26 cellular contexts compared by ENCODE assay signal in genomic region chr4:133130171-133130570, GRCh38. TPM values are rescaled to one million over a fixed set of nuclear protein-coding genes. Genes with fewer than 3 reads are reported as not detected.
DNase-seq lines count a peak whose midpoint lies in the region; ATAC-seq and TF ChIP-seq lines count a peak whose summit lies in the region.
"Had no signal": no experiment of that assay in that cellular context is flagged by ENCODE, and none has a peak within 500 bp of the region (broad histone marks: within the 10 kb centered on the region; RNA-seq: fewer than 3 reads in every experiment).

No MANE protein-coding gene starts in this region.

- no peak for TF ChIP-seq CTCF in DND-41 (IDR thresholded peaks at IDR 0.05; ENCODE audit: borderline replicate concordance, extremely low read depth, low read length, poor library complexity, severe bottlenecking)
- TF ChIP-seq CTCF in choroid plexus epithelial cell (conservative IDR thresholded peaks at IDR 0.05; ENCODE audit: low read depth, low read length) = no peak

- no peaks in the 10 kb centered on the region for H3K27me3 ChIP-seq in DND-41 (ENCODE audit: insufficient read depth, low read length, poor library complexity)
- H3K27me3 ChIP-seq in effector memory CD4-positive, alpha-beta T cell (replicated peaks; ENCODE audit: control insufficient read depth, insufficient read depth, low read length, poor library complexity, severe bottlenecking) = no peaks in the 10 kb centered on the region
- H3K27me3 ChIP-seq: tibial artery had no signal

- 33 to 78% methylated on average over 1 of the region's 2 CpGs for WGBS in mesodermal cell (ENCODE audit: insufficient coverage in 2 of 2), 2 experiments

- no peaks in the 10 kb centered on the region for H3K79me2 ChIP-seq in DND-41 (ENCODE audit: insufficient read depth, low read length)

- ATAC-seq in DND-41 (ENCODE audit: insufficient read depth, low read depth) (no peak), HG02588 (IDR thresholded peaks at IDR 0.05; ENCODE audit: unreplicated experiment) (no peak)
- ATAC-seq in natural killer cell treated with Interleukin-12 subunit alpha and Interleukin-12 subunit beta and Interleukin-15 and Interleukin-18, amount 100 ng/mL, for 72 hours = no peak
- ATAC-seq: heart left ventricle; left ventricle myocardium superior; stimulated activated naive CD8-positive, alpha-beta T cell treated with anti-CD3 and anti-CD28 coated beads, Interleukin-15, Interleukin-2, amounts not matched to agents 100 U/mL and 50 U/mL, for 24 hours had no signal

- no peak overlapping the region for H3K4me3 Mint-ChIP-seq in natural killer cell treated with Interleukin-12 subunit alpha and Interleukin-12 subunit beta and Interleukin-15 and Interleukin-18, amount 100 ng/mL, for 72 hours
- H3K4me3 Mint-ChIP-seq: activated B cell treated with CpG ODN at 0.5 μM for 24 hours; activated naive CD8-positive, alpha-beta T cell treated with anti-CD3 and anti-CD28 coated beads, Interleukin-2, amount 10 ng/mL, durations not matched to agents 7 days and 5 days; IgD-negative memory B cell; T-helper 2 cell treated with Interferon-gamma antibody and Interleukin-4, amounts not matched to agents 5 μg/mL and 100 μg/mL, for 36 hours had no signal

- H3K27ac ChIP-seq in DND-41 (ENCODE audit: low read length) (peak overlapping the region; percentile 24; the same call in 1 of the 2 replicates), mesodermal cell (ENCODE audit: low read depth, low read length, severe bottlenecking) (peak overlapping the region; percentile 54)
- no peak overlapping the region for H3K27ac ChIP-seq in effector memory CD4-positive, alpha-beta T cell (ENCODE audit: insufficient read depth, low read length, poor library complexity, severe bottlenecking)
- H3K27ac ChIP-seq: GM23248, heart left ventricle, tibial artery had no signal

- no peaks in the 10 kb centered on the region for H3K4me1 Mint-ChIP-seq in natural killer cell treated with Interleukin-12 subunit alpha and Interleukin-12 subunit beta and Interleukin-15 and Interleukin-18, amount 100 ng/mL, for 72 hours (ENCODE audit: low read depth in 2 of 2)
- H3K4me1 Mint-ChIP-seq: activated B cell treated with CpG ODN at 0.5 μM for 24 hours; activated naive CD8-positive, alpha-beta T cell treated with anti-CD3 and anti-CD28 coated beads, Interleukin-2, amount 10 ng/mL, durations not matched to agents 7 days and 5 days had no signal

- H3K9ac ChIP-seq in DND-41 (ENCODE audit: low read depth, low read length) = no peak overlapping the region
- H3K9ac ChIP-seq: GM23248 had no signal

- H3K27ac Mint-ChIP-seq in natural killer cell treated with Interleukin-12 subunit alpha and Interleukin-12 subunit beta and Interleukin-15 and Interleukin-18, amount 100 ng/mL, for 72 hours = no peak overlapping the region
- H3K27ac Mint-ChIP-seq: activated B cell treated with CpG ODN at 0.5 μM for 24 hours; activated naive CD8-positive, alpha-beta T cell treated with anti-CD3 and anti-CD28 coated beads, Interleukin-2, amount 10 ng/mL, durations not matched to agents 7 days and 5 days; IgD-negative memory B cell; T-helper 2 cell treated with Interferon-gamma antibody and Interleukin-4, amounts not matched to agents 5 μg/mL and 100 μg/mL, for 36 hours had no signal

- DNase-seq in DND-41 (no peak), M059J (ENCODE audit: low read depth) (peak; percentile 24), choroid plexus epithelial cell (ENCODE audit: low read depth) (peak; percentile 68), SIG-M5 (lab: John Stamatoyannopoulos, UW) (no peak)
- DNase-seq in effector memory CD4-positive, alpha-beta T cell = no peak
- DNase-seq in natural killer cell treated with Interleukin-12 subunit alpha and Interleukin-12 subunit beta and Interleukin-15 and Interleukin-18, amount 100 ng/mL, for 72 hours (ENCODE audit: low spot score) = no peak
- DNase-seq: activated B cell treated with CpG ODN at 0.5 μM for 24 hours; activated CD4-positive, alpha-beta T cell treated with anti-CD3 and anti-CD28 coated beads, Interleukin-2, amount 50 U/mL, for 4 hours; activated CD8-positive, alpha-beta memory T cell treated with anti-CD3 and anti-CD28 coated beads, Interleukin-2, amount 50 U/mL, for 48 hours; activated naive CD8-positive, alpha-beta T cell treated with anti-CD3 and anti-CD28 coated beads, Interleukin-2, amount 10 ng/mL, durations not matched to agents 7 days and 5 days; DMS79; GM23248; heart left ventricle; left ventricle myocardium superior; MM.1S; NCI-H146; NCI-H2171; NCI-H69; RPMI8226; stimulated activated CD4-positive, alpha-beta T cell treated with anti-CD3 and anti-CD28 coated beads, Interleukin-4, amount 100 ng/mL, for 24 hours; stimulated activated naive CD8-positive, alpha-beta T cell treated with anti-CD3 and anti-CD28 coated beads, Interleukin-15, Interleukin-2, amounts not matched to agents 100 U/mL and 50 U/mL, for 24 hours; tibial artery had no signal

- H3K27me3 Mint-ChIP-seq in natural killer cell treated with Interleukin-12 subunit alpha and Interleukin-12 subunit beta and Interleukin-15 and Interleukin-18, amount 100 ng/mL, for 72 hours = no peaks in the 10 kb centered on the region
- H3K27me3 Mint-ChIP-seq: activated B cell treated with CpG ODN at 0.5 μM for 24 hours; activated naive CD8-positive, alpha-beta T cell treated with anti-CD3 and anti-CD28 coated beads, Interleukin-2, amount 10 ng/mL, durations not matched to agents 7 days and 5 days; IgD-negative memory B cell had no signal

- H3K9me3 ChIP-seq in DND-41 (ENCODE audit: insufficient read depth, low read length, severe bottlenecking) (no peaks in the 10 kb centered on the region), mesodermal cell (ENCODE audit: control insufficient read depth, low read length) (no peaks in the 10 kb centered on the region)
- H3K9me3 ChIP-seq in effector memory CD4-positive, alpha-beta T cell (ENCODE audit: control insufficient read depth, low read length) = no peaks in the 10 kb centered on the region
- H3K9me3 ChIP-seq: heart left ventricle, tibial artery had no signal

- H4K20me1 ChIP-seq in DND-41 (ENCODE audit: insufficient read depth, low read length) = no peaks in the 10 kb centered on the region

- H3K4me1 ChIP-seq in DND-41 (ENCODE audit: insufficient read depth, low read length) (peaks cover 27% of the 10 kb centered on the region), mesodermal cell (ENCODE audit: control insufficient read depth, insufficient read depth, low read length, poor library complexity, severe bottlenecking) (peaks cover 15% of the 10 kb centered on the region)
- H3K4me1 ChIP-seq in effector memory CD4-positive, alpha-beta T cell (ENCODE audit: control insufficient read depth, insufficient read depth, low read length, poor library complexity, severe bottlenecking) = no peaks in the 10 kb centered on the region
- H3K4me1 ChIP-seq: heart left ventricle, tibial artery had no signal

- peaks cover 4% of the 10 kb centered on the region for H3K9me3 Mint-ChIP-seq in natural killer cell treated with Interleukin-12 subunit alpha and Interleukin-12 subunit beta and Interleukin-15 and Interleukin-18, amount 100 ng/mL, for 72 hours

- H3K36me3 ChIP-seq in DND-41 (ENCODE audit: insufficient read depth, low read length) (no peaks in the 10 kb centered on the region), mesodermal cell (ENCODE audit: control insufficient read depth, insufficient read depth, low read length) (no peaks in the 10 kb centered on the region)
- no peaks in the 10 kb centered on the region for H3K36me3 ChIP-seq in effector memory CD4-positive, alpha-beta T cell (ENCODE audit: control insufficient read depth, insufficient read depth, low read length)
- H3K36me3 ChIP-seq: heart left ventricle, tibial artery had no signal

- H3K36me3 Mint-ChIP-seq in natural killer cell treated with Interleukin-12 subunit alpha and Interleukin-12 subunit beta and Interleukin-15 and Interleukin-18, amount 100 ng/mL, for 72 hours = no peaks in the 10 kb centered on the region
- H3K36me3 Mint-ChIP-seq: activated naive CD8-positive, alpha-beta T cell treated with anti-CD3 and anti-CD28 coated beads, Interleukin-2, amount 10 ng/mL, durations not matched to agents 7 days and 5 days; IgD-negative memory B cell had no signal

- H3K4me2 ChIP-seq in DND-41 (ENCODE audit: insufficient read depth, low read length) = no peak overlapping the region

- no peak overlapping the region for H2AFZ ChIP-seq in DND-41 (ENCODE audit: low read depth, low read length)
- H2AFZ ChIP-seq: GM23248 had no signal

- no peak overlapping the region for H3K4me3 ChIP-seq in DND-41 (ENCODE audit: low read depth in 1 of 2, low read length in 2 of 2)
- no peak overlapping the region for H3K4me3 ChIP-seq in choroid plexus epithelial cell (ENCODE audit: low read depth, low read length)
- H3K4me3 ChIP-seq in mesodermal cell (ENCODE audit: extremely low read depth, insufficient read depth, low read length, poor library complexity, severe bottlenecking) = no peak overlapping the region
- no peak overlapping the region for H3K4me3 ChIP-seq in effector memory CD4-positive, alpha-beta T cell (ENCODE audit: insufficient read depth, low read depth, low read length, poor library complexity, severe bottlenecking)
- H3K4me3 ChIP-seq: GM23248, heart left ventricle, tibial artery had no signal

RNA-seq across cellular contexts. Expression of gene PCDH10, which starts 18.9 kb away (rescaled TPM):
- 5.3 and 7.9 TPM in 2 replicates for total RNA-seq in M059J (2014; rRNA removed; shearing (Covaris generic))
- polyA plus RNA-seq in mesodermal cell (2013, experiment 1 of 2) = 27.1 TPM
- 24.9 TPM for polyA plus RNA-seq in mesodermal cell (2013, experiment 2 of 2)
- not detected for total RNA-seq in natural killer cell treated with Interleukin-12 subunit alpha and Interleukin-12 subunit beta and Interleukin-15 and Interleukin-18, amount 100 ng/mL, for 72 hours
- total RNA-seq: activated B cell treated with CpG ODN at 0.5 μM for 24 hours; activated naive CD8-positive, alpha-beta T cell treated with anti-CD3 and anti-CD28 coated beads, Interleukin-2, amount 10 ng/mL, durations not matched to agents 7 days and 5 days had no signal
- polyA plus RNA-seq: IgD-negative memory B cell had no signal

Comparison
In these comparisons a context has a peak if more than half of its experiments do, and no peak if none do; other contexts are left out.
1. DNase-seq: peak in M059J (single experiment) and choroid plexus epithelial cell (single experiment); none in DND-41 (single experiment), effector memory CD4-positive, alpha-beta T cell (0 of 3), SIG-M5 (single experiment) and natural killer cell treated with Interleukin-12 subunit alpha and Interleukin-12 subunit beta and Interleukin-15 and Interleukin-18, amount 100 ng/mL, for 72 hours (single experiment).